ENCODE assay signal across 9 cellular contexts in the genomic region with DNA sequence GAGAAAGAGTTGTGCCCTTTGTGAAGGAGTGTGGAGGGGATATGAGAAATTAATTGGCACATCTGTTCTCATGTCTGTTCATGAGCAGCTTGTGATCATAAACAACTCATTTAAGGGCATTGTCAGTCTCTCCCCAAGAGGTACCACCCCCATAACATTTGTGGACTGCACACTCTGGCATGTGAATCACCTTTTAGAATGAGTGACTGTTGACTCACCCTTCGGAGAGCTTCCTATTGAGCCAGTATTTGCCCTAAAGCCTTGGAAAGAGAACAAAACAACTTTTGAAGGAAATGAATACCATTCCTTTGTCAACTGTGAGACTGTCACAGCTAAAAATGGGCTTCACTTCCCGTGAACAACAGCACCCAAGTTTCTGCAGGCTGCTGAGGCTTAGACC. TPM values are rescaled to one million over a fixed set of nuclear protein-coding genes. Genes with fewer than 3 reads are reported as not detected.
DNase-seq lines count a peak whose midpoint lies in the region; ATAC-seq, FAIRE-seq and TF ChIP-seq lines count a peak whose summit lies in the region.
"Had no signal": no experiment of that assay in that cellular context is flagged by ENCODE, and none has a peak within 500 bp of the region (broad histone marks: within the 10 kb centered on the region; RNA-seq: fewer than 3 reads in every experiment).

No MANE protein-coding gene starts in this region.

- ATAC-seq in CD4-positive, CD25-positive, alpha-beta regulatory T cell (ENCODE audit: low read depth in 2 of 2): no peak
- peak; percentile 95 for ATAC-seq in activated T-helper 17 cell treated with anti-CD3 and anti-CD28 coated beads, Interleukin-2, amount 50 U/mL, for 72 hours (replicated peaks)
- ATAC-seq in GM21717 (IDR thresholded peaks at IDR 0.05; ENCODE audit: unreplicated experiment): no peak
- no peak for ATAC-seq in GM18502 (IDR thresholded peaks at IDR 0.05; ENCODE audit: poor library complexity, unreplicated experiment)

- H4K20me1 ChIP-seq in keratinocyte (ENCODE audit: control insufficient read depth, extremely low read depth, insufficient read depth, low read length): no peaks in the 10 kb centered on the region

- H3K36me3 Mint-ChIP-seq in CD4-positive, CD25-positive, alpha-beta regulatory T cell: no peaks in the 10 kb centered on the region
- H3K36me3 Mint-ChIP-seq in activated T-helper 17 cell treated with anti-CD3 and anti-CD28 coated beads, Interleukin-2, amount 50 U/mL, for 72 hours (ENCODE audit: low read depth): no peaks in the 10 kb centered on the region

- no peaks in the 10 kb centered on the region for H3K9me3 Mint-ChIP-seq in CD4-positive, CD25-positive, alpha-beta regulatory T cell
- no peaks in the 10 kb centered on the region for H3K9me3 Mint-ChIP-seq in activated T-helper 17 cell treated with anti-CD3 and anti-CD28 coated beads, Interleukin-2, amount 50 U/mL, for 72 hours

- peak in 1 of 3 donors; percentile 15 for DNase-seq in CD4-positive, CD25-positive, alpha-beta regulatory T cell
- DNase-seq in keratinocyte (ENCODE audit: low read depth, low spot score) (peak; percentile 73), kidney (no peak), GDM1 (lab: John Stamatoyannopoulos, UW) (no peak)
- DNase-seq: activated naive CD4-positive, alpha-beta T cell had no signal

- H3K4me1 Mint-ChIP-seq in CD4-positive, CD25-positive, alpha-beta regulatory T cell: peaks cover 7 to 33% (median 8%) of the 10 kb centered on the region in 4 donors
- peaks cover 8% of the 10 kb centered on the region for H3K4me1 Mint-ChIP-seq in activated T-helper 17 cell treated with anti-CD3 and anti-CD28 coated beads, Interleukin-2, amount 50 U/mL, for 72 hours

- no peak overlapping the region for H3K4me3 ChIP-seq in CD4-positive, CD25-positive, alpha-beta regulatory T cell (ENCODE audit: low read depth, low read length)
- H3K4me3 ChIP-seq in HUES64 (ENCODE audit: low read length) (no peak overlapping the region), keratinocyte (ENCODE audit: control insufficient read depth in 2 of 3, extremely low read depth in 1 of 3, insufficient read depth in 2 of 3, low read depth in 1 of 3, low read length in 3 of 3) (no peak overlapping the region), kidney (ENCODE audit: low read length in 2 of 2) (no peak overlapping the region)

- FAIRE-seq in keratinocyte (lab: Jason Lieb, UNC) (peak; percentile 100), kidney (lab: Jason Lieb, UNC) (no peak)

- TF ChIP-seq CTCF in keratinocyte (optimal IDR thresholded peaks at IDR 0.05 in 1 of 3, IDR thresholded peaks at IDR 0.05 in 1 of 3, conservative IDR thresholded peaks at IDR 0.05 in 1 of 3; ENCODE audit: extremely low read depth in 1 of 3, insufficient read depth in 2 of 3, low read length in 3 of 3) (no peak), kidney (IDR thresholded peaks at IDR 0.05; ENCODE audit: borderline replicate concordance, extremely low read depth, insufficient read depth) (no peak)

- intact Hi-C loops in kidney (cut with DNase I): no loop called here

- peak overlapping the region; percentile 22 for H2AFZ ChIP-seq in keratinocyte (ENCODE audit: control insufficient read depth, low read length)

- H3K27me3 Mint-ChIP-seq in CD4-positive, CD25-positive, alpha-beta regulatory T cell: no peaks in the 10 kb centered on the region
- H3K27me3 Mint-ChIP-seq in activated T-helper 17 cell treated with anti-CD3 and anti-CD28 coated beads, Interleukin-2, amount 50 U/mL, for 72 hours: no peaks in the 10 kb centered on the region

- H3K9me1 ChIP-seq in keratinocyte (ENCODE audit: control insufficient read depth, extremely low read depth, insufficient read depth, low read length): no peaks in the 10 kb centered on the region

- H3K4me2 ChIP-seq in keratinocyte (ENCODE audit: control insufficient read depth, extremely low read depth, insufficient read depth, low read depth, low read length): peak overlapping the region; percentile 58

- no peak overlapping the region for H3K4me3 Mint-ChIP-seq in CD4-positive, CD25-positive, alpha-beta regulatory T cell
- peak overlapping the region; percentile 40 for H3K4me3 Mint-ChIP-seq in activated T-helper 17 cell treated with anti-CD3 and anti-CD28 coated beads, Interleukin-2, amount 50 U/mL, for 72 hours

- peak overlapping the region in 1 of 3 donors; percentile 11 for H3K27ac Mint-ChIP-seq in CD4-positive, CD25-positive, alpha-beta regulatory T cell
- no peak overlapping the region for H3K27ac Mint-ChIP-seq in activated T-helper 17 cell treated with anti-CD3 and anti-CD28 coated beads, Interleukin-2, amount 50 U/mL, for 72 hours

- H3K9ac ChIP-seq in HUES64 (ENCODE audit: low read depth, low read length) (peak overlapping the region; percentile 13; the same call in 1 of the 2 replicates), keratinocyte (ENCODE audit: control insufficient read depth, extremely low read depth, insufficient read depth, low read length) (no peak overlapping the region), kidney (ENCODE audit: low read length in 2 of 2) (no peak overlapping the region)

- no peaks in the 10 kb centered on the region for H3K79me2 ChIP-seq in keratinocyte (ENCODE audit: control insufficient read depth, insufficient read depth, low read length)

- H3K9me3 ChIP-seq in CD4-positive, CD25-positive, alpha-beta regulatory T cell (ENCODE audit: control insufficient read depth in 2 of 2, low read length in 2 of 2): no peaks in the 10 kb centered on the region
- H3K9me3 ChIP-seq in HUES64 (ENCODE audit: insufficient read depth, low read depth, low read length) (no peaks in the 10 kb centered on the region), keratinocyte (ENCODE audit: control insufficient read depth, low read depth, low read length) (no peaks in the 10 kb centered on the region), kidney (ENCODE audit: control insufficient read depth in 1 of 2, low read length in 2 of 2) (no peaks in the 10 kb centered on the region)

- WGBS in HUES64: 56% methylated on average over 2 of the region's 2 CpGs

- dilution Hi-C loops in keratinocyte (cut with MboI; ENCODE audit: extremely low pct_ligation_motif_present, low sequenced_read_pairs): no loop called here

- no peaks in the 10 kb centered on the region for H3K27me3 ChIP-seq in CD4-positive, CD25-positive, alpha-beta regulatory T cell (ENCODE audit: control insufficient read depth, insufficient read depth, low read length)
- H3K27me3 ChIP-seq in HUES64 (ENCODE audit: insufficient read depth, low read length): no peaks in the 10 kb centered on the region
- no peaks in the 10 kb centered on the region for H3K27me3 ChIP-seq in keratinocyte (ENCODE audit: control insufficient read depth, extremely low read depth, insufficient read depth, low read length)

- H3K27ac ChIP-seq in CD4-positive, CD25-positive, alpha-beta regulatory T cell (ENCODE audit: insufficient read depth, low read length, poor library complexity, severe bottlenecking): peak overlapping the region; percentile 19
- H3K27ac ChIP-seq in HUES64 (ENCODE audit: low read depth, low read length): no peak overlapping the region
- peak overlapping the region; percentile 35 for H3K27ac ChIP-seq in keratinocyte (ENCODE audit: control insufficient read depth, insufficient read depth, low read length)
- no peak overlapping the region for H3K27ac ChIP-seq in kidney (ENCODE audit: low read depth in 2 of 2, low read length in 2 of 2)

- H3K36me3 ChIP-seq in CD4-positive, CD25-positive, alpha-beta regulatory T cell (ENCODE audit: control insufficient read depth, insufficient read depth, low read length): no peaks in the 10 kb centered on the region
- no peaks in the 10 kb centered on the region for H3K36me3 ChIP-seq in HUES64 (ENCODE audit: insufficient read depth, low read length)
- no peaks in the 10 kb centered on the region for H3K36me3 ChIP-seq in keratinocyte (ENCODE audit: control insufficient read depth in 2 of 2, extremely low read depth in 1 of 2, insufficient read depth in 2 of 2, low read length in 2 of 2)
- no peaks in the 10 kb centered on the region for H3K36me3 ChIP-seq in kidney (ENCODE audit: control insufficient read depth in 1 of 2, insufficient read depth in 2 of 2, low read length in 2 of 2)

- peaks cover 8% of the 10 kb centered on the region for H3K4me1 ChIP-seq in CD4-positive, CD25-positive, alpha-beta regulatory T cell (ENCODE audit: control insufficient read depth, insufficient read depth, low read length, poor library complexity, severe bottlenecking)
- H3K4me1 ChIP-seq in HUES64 (ENCODE audit: insufficient read depth, low read length): peaks cover 13% of the 10 kb centered on the region
- H3K4me1 ChIP-seq in keratinocyte (ENCODE audit: control insufficient read depth, extremely low read depth, insufficient read depth, low read length): peaks cover 24% of the 10 kb centered on the region
- no peaks in the 10 kb centered on the region for H3K4me1 ChIP-seq in kidney (ENCODE audit: control insufficient read depth in 1 of 2, insufficient read depth in 1 of 2, low read depth in 1 of 2, low read length in 2 of 2)

RNA-seq across cellular contexts. Expression of a gene that starts 27.5 kb away (rescaled TPM):
- 66.2 TPM for total RNA-seq in CD4-positive, CD25-positive, alpha-beta regulatory T cell
- polyA plus RNA-seq in CD4-positive, CD25-positive, alpha-beta regulatory T cell: 10 to 100 TPM in 3 of 4 donors, 1 to 10 TPM in 1; 7.1 to 15.8 (median 10.7) TPM
- 25.8 TPM for polyA plus RNA-seq in HUES64 (2013, experiment 1 of 2)
- 22.2 TPM for polyA plus RNA-seq in HUES64 (2013, experiment 2 of 2)
- 10 to 100 TPM; 45.2 to 63.6 TPM for total RNA-seq in activated T-helper 17 cell treated with anti-CD3 and anti-CD28 coated beads, Interleukin-2, amount 50 U/mL, for 72 hours
- 9.5 to 25.9 TPM (median 21.9 TPM) in 3 replicates for polyA plus RNA-seq in keratinocyte
- 34.8 TPM for polyA plus RNA-seq in keratinocyte (2011; ENCODE audit: low read depth)
- polyA plus RNA-seq in keratinocyte (2011; cell fraction: cytosol; rRNA removed): 3.7 and 7.7 TPM in 2 replicates
- polyA plus RNA-seq in keratinocyte (2011; cell fraction: nucleus; rRNA removed): 39.0 and 54.7 TPM in 2 replicates
- polyA plus RNA-seq in keratinocyte (2012; ENCODE audit: low replicate concordance): 5.3 and 10.4 TPM in 2 replicates
- 8.6 to 41.7 TPM (median 16.2 TPM) in 3 replicates for polyA minus RNA-seq in keratinocyte
- polyA minus RNA-seq in keratinocyte (2011; cell fraction: cytosol; rRNA and poly(A)+ RNA removed): 8.8 TPM
- 28.7 and 52.4 TPM in 2 replicates for polyA minus RNA-seq in keratinocyte (2011; cell fraction: nucleus; rRNA and poly(A)+ RNA removed)
- 36.5 TPM for total RNA-seq in kidney
- polyA plus RNA-seq in kidney (ENCODE audit: insufficient read depth, low read depth, low replicate concordance): 8.3 TPM

RNA-seq across cellular contexts. Expression of a gene that starts 56.5 kb away (rescaled TPM):
- 1,538 TPM for total RNA-seq in CD4-positive, CD25-positive, alpha-beta regulatory T cell
- polyA plus RNA-seq in CD4-positive, CD25-positive, alpha-beta regulatory T cell: 10 to 100 TPM; 41.3 to 73.3 (median 48.6) TPM
- polyA plus RNA-seq in HUES64 (2013, experiment 1 of 2): 6.0 TPM
- polyA plus RNA-seq in HUES64 (2013, experiment 2 of 2): 6.0 TPM
- 10 to 100 TPM; 53.4 to 62.2 TPM for total RNA-seq in activated T-helper 17 cell treated with anti-CD3 and anti-CD28 coated beads, Interleukin-2, amount 50 U/mL, for 72 hours
- polyA plus RNA-seq in keratinocyte (31.2 to 83.1 TPM (median 70.1 TPM) in 3 replicates), kidney (ENCODE audit: insufficient read depth, low read depth, low replicate concordance) (41.8 TPM)
- polyA plus RNA-seq in keratinocyte (2011; ENCODE audit: low read depth): 322 TPM
- polyA plus RNA-seq in keratinocyte (2011; cell fraction: cytosol; rRNA removed): 20.0 and 37.1 TPM in 2 replicates
- 170 and 226 TPM in 2 replicates for polyA plus RNA-seq in keratinocyte (2011; cell fraction: nucleus; rRNA removed)
- polyA plus RNA-seq in keratinocyte (2012; ENCODE audit: low replicate concordance): 43.2 and 179 TPM in 2 replicates
- 28.4 to 46.4 TPM (median 36.4 TPM) in 3 replicates for polyA minus RNA-seq in keratinocyte
- polyA minus RNA-seq in keratinocyte (2011; cell fraction: cytosol; rRNA and poly(A)+ RNA removed): 76.4 TPM
- polyA minus RNA-seq in keratinocyte (2011; cell fraction: nucleus; rRNA and poly(A)+ RNA removed): 198 and 206 TPM in 2 replicates
- total RNA-seq in kidney: 109 TPM

Comparison
In these comparisons a context has a peak if more than half of its experiments do, and no peak if none do; other contexts are left out.
1. H3K27ac ChIP-seq: peak in CD4-positive, CD25-positive, alpha-beta regulatory T cell (single experiment) and keratinocyte (single experiment); none in HUES64 (single experiment) and kidney (0 of 2).
2. RNA of a gene that starts 56.5 kb away (total RNA-seq): 1,538 TPM in CD4-positive, CD25-positive, alpha-beta regulatory T cell (single experiment); 109 TPM in kidney (single experiment) and 53.4 to 62.2 TPM in activated T-helper 17 cell treated with anti-CD3 and anti-CD28 coated beads, Interleukin-2, amount 50 U/mL, for 72 hours; every median in the first group is over 10 times any median in the second.